In genomic region chr1:14887936-14888335, GRCh38 we compare ENCODE assay signal across 29 cellular contexts.
"Had no signal": no experiment of that assay in that cellular context is flagged by ENCODE, and none has a peak within 500 bp of the region (broad histone marks: within the 10 kb centered on the region; RNA-seq: fewer than 3 reads in every experiment).

No MANE protein-coding gene starts in this region.

- H3K4me1 ChIP-seq: left lung, lower lobe of right lung, parathyroid adenoma, psoas muscle, right atrium auricular region, right lobe of liver, transverse colon, upper lobe of left lung, vagina had no signal

- H3K4me3 ChIP-seq: left lung, lower lobe of right lung, psoas muscle, right atrium auricular region, right lobe of liver, smooth muscle cell, transverse colon, upper lobe of left lung, vagina had no signal

- H3K36me3 ChIP-seq: left lung, lower lobe of right lung, neutrophil, right atrium auricular region, right lobe of liver, transverse colon, upper lobe of left lung, vagina had no signal

- H3K9me3 Mint-ChIP-seq: immature natural killer cell; naive thymus-derived CD8-positive, alpha-beta T cell; nephron; stimulated activated memory B cell treated with anti-CD40 and anti-IgM and Interleukin-4, amounts not matched to agents 10 μg/mL and 1 μg/mL and 100 μg/mL, for 72 hours; stimulated activated naive CD8-positive, alpha-beta T cell treated with anti-CD3 and anti-CD28 coated beads, Interleukin-15, amount 100 ng/mL, for 72 hours had no signal

- ATAC-seq: left colon; left lung; lower lobe of right lung; naive thymus-derived CD8-positive, alpha-beta T cell; psoas muscle; right lobe of liver; stimulated activated memory B cell treated with anti-CD40 and anti-IgM and Interleukin-4, amounts not matched to agents 10 μg/mL and 1 μg/mL and 100 μg/mL, for 72 hours; stimulated activated naive CD8-positive, alpha-beta T cell treated with anti-CD3 and anti-CD28 coated beads, Interleukin-15, amount 100 ng/mL, for 72 hours had no signal

- H3K79me2 ChIP-seq: parathyroid adenoma had no signal

- H3K9me3 ChIP-seq: left lung, lower lobe of right lung, neutrophil, psoas muscle, right atrium auricular region, right lobe of liver, transverse colon, upper lobe of left lung, vagina had no signal

- H3K9ac ChIP-seq: parathyroid adenoma had no signal

- H3K27ac ChIP-seq: left lung, lower lobe of right lung, neutrophil, parathyroid adenoma, psoas muscle, right atrium auricular region, right lobe of liver, transverse colon, upper lobe of left lung, vagina had no signal

- H3K4me1 Mint-ChIP-seq: immature natural killer cell; naive thymus-derived CD8-positive, alpha-beta T cell; stimulated activated naive CD8-positive, alpha-beta T cell treated with anti-CD3 and anti-CD28 coated beads, Interleukin-15, amount 100 ng/mL, for 72 hours had no signal

- FAIRE-seq: islet of Langerhans, kidney had no signal

- H3K27me3 ChIP-seq: right atrium auricular region, right lobe of liver, transverse colon, upper lobe of left lung, vagina had no signal

- DNase-seq: hypothalamus; immature natural killer cell; kidney; left colon; left lung; lower lobe of right lung; mammary epithelial cell; mesenchymal stem cell; naive thymus-derived CD8-positive, alpha-beta T cell; occipital lobe; psoas muscle; right lobe of liver; stimulated activated CD4-positive, alpha-beta T cell treated with anti-CD3 and anti-CD28 coated beads, Interleukin-1b, Interleukin-23, amount 100 ng/mL, for 48 hours; stimulated activated CD4-positive, alpha-beta T cell treated with anti-CD3 and anti-CD28 coated beads, Interleukin-2, amount 100 ng/mL, for 48 hours; stimulated activated CD4-positive, alpha-beta T cell treated with anti-CD3 and anti-CD28 coated beads, Interleukin-4, amount 100 ng/mL, for 4 hours; stimulated activated CD8-positive, alpha-beta memory T cell treated with anti-CD3 and anti-CD28 coated beads, Interleukin-4, amount 100 ng/mL, for 48 hours; stimulated activated naive CD4-positive, alpha-beta T cell treated with Interleukin-2 at 50 U/mL for 16 hours; stimulated activated naive CD8-positive, alpha-beta T cell treated with anti-CD3 and anti-CD28 coated beads, Interleukin-15, amount 100 ng/mL, for 72 hours; substantia nigra; transverse colon; upper lobe of left lung had no signal

- H3K4me3 Mint-ChIP-seq: immature natural killer cell; naive thymus-derived CD8-positive, alpha-beta T cell; nephron; stimulated activated memory B cell treated with anti-CD40 and anti-IgM and Interleukin-4, amounts not matched to agents 10 μg/mL and 1 μg/mL and 100 μg/mL, for 72 hours; stimulated activated naive CD8-positive, alpha-beta T cell treated with anti-CD3 and anti-CD28 coated beads, Interleukin-15, amount 100 ng/mL, for 72 hours had no signal

- H3K4me2 ChIP-seq: smooth muscle cell had no signal

- H3K27ac Mint-ChIP-seq: immature natural killer cell; naive thymus-derived CD8-positive, alpha-beta T cell; nephron; stimulated activated memory B cell treated with anti-CD40 and anti-IgM and Interleukin-4, amounts not matched to agents 10 μg/mL and 1 μg/mL and 100 μg/mL, for 72 hours; stimulated activated naive CD8-positive, alpha-beta T cell treated with anti-CD3 and anti-CD28 coated beads, Interleukin-15, amount 100 ng/mL, for 72 hours had no signal

- H3K36me3 Mint-ChIP-seq: immature natural killer cell; naive thymus-derived CD8-positive, alpha-beta T cell; stimulated activated memory B cell treated with anti-CD40 and anti-IgM and Interleukin-4, amounts not matched to agents 10 μg/mL and 1 μg/mL and 100 μg/mL, for 72 hours had no signal

- H2AFZ ChIP-seq: parathyroid adenoma had no signal
